8 cellular contexts compared by ENCODE assay signal in genomic region chr12:67069451-67070306, GRCh38.
DNase-seq lines count a peak whose midpoint lies in the region; ATAC-seq and TF ChIP-seq lines count a peak whose summit lies in the region.

No MANE protein-coding gene starts in this region.

- no peaks in the 10 kb centered on the region for H3K36me3 Mint-ChIP-seq in neural crest cell (ENCODE audit: low read depth)

- intact Hi-C loops in vagina (cut with DNase I), result no loop called here

- peak overlapping the region; percentile 62 for H3K4me2 ChIP-seq in fibroblast of lung (ENCODE audit: extremely low read depth, insufficient read depth, low read length)

- H3K27me3 ChIP-seq in fibroblast of lung (ENCODE audit: control insufficient read depth, insufficient read depth, low read length), result peaks cover 25% of the 10 kb centered on the region
- no peaks in the 10 kb centered on the region for H3K27me3 ChIP-seq in vagina

- H2AFZ ChIP-seq in fibroblast of lung (ENCODE audit: low read length), result no peak overlapping the region

- no peak for TF ChIP-seq POLR2A in vagina (IDR thresholded peaks at IDR 0.05)

- H3K27me3 Mint-ChIP-seq in neural crest cell (ENCODE audit: low read depth), result peaks cover 15% of the 10 kb centered on the region

- peaks cover 31% of the 10 kb centered on the region for H3K4me1 Mint-ChIP-seq in neural crest cell

- H3K4me3 ChIP-seq in fibroblast of lung (replicated peaks in 1 of 4; ENCODE audit: control extremely low read depth in 1 of 4, insufficient read depth in 1 of 4, low read depth in 3 of 4, low read length in 4 of 4), result peak overlapping the region in 3 of 4 experiments; percentile 23 to 51 (median 32)
- H3K4me3 ChIP-seq in vagina, result peak overlapping the region; percentile 56 to 71

- no peaks in the 10 kb centered on the region for H4K20me1 ChIP-seq in fibroblast of lung (ENCODE audit: control insufficient read depth, extremely low read depth, insufficient read depth, low read length)

- H3K9me3 Mint-ChIP-seq in neural crest cell, result no peaks in the 10 kb centered on the region

- no peak overlapping the region for H3K9ac ChIP-seq in fibroblast of lung (ENCODE audit: insufficient read depth, low read length)

- H3K4me3 Mint-ChIP-seq in neural crest cell, result peak overlapping the region; percentile 90

- H3K27ac ChIP-seq in fibroblast of lung (ENCODE audit: insufficient read depth, low read length) (no peak overlapping the region), vagina (peak overlapping the region; percentile 61)

- DNase-seq in NCI-H1417 (lab: John Stamatoyannopoulos, UW), result peak in 2 of 3 experiments; percentile 80 to 87
- DNase-seq in NCI-H1417 treated with DMSO at 0.1 percent for 48 hours (lab: John Stamatoyannopoulos, UW), result no peak
- peak; percentile 62 for DNase-seq in NCI-H2171 (lab: John Stamatoyannopoulos, UW)
- peak; percentile 75 for DNase-seq in activated CD8-positive, alpha-beta memory T cell treated with anti-CD3 and anti-CD28 coated beads for 24 hours
- peak in 1 of 2 donors; percentile 39 for DNase-seq in fibroblast of lung (ENCODE audit: low read depth in 2 of 2)
- peak; percentile 57 for DNase-seq in neural crest cell (ENCODE audit: low read depth, low spot score)
- DNase-seq in vagina (ENCODE audit: extremely low spot score in 2 of 2), result no peak

- H3K4me1 ChIP-seq in fibroblast of lung (ENCODE audit: control insufficient read depth, extremely low read depth, insufficient read depth, low read length), result no peaks in the 10 kb centered on the region
- peaks cover 26% of the 10 kb centered on the region for H3K4me1 ChIP-seq in vagina

- ATAC-seq in HG02678 (IDR thresholded peaks at IDR 0.05; ENCODE audit: unreplicated experiment), result peak; percentile 68

- peak overlapping the region; percentile 89 for H3K27ac Mint-ChIP-seq in neural crest cell (ENCODE audit: unreplicated experiment)

- H3K9me3 ChIP-seq in fibroblast of lung (ENCODE audit: control insufficient read depth, insufficient read depth, low read depth, low read length) (no peaks in the 10 kb centered on the region), vagina (no peaks in the 10 kb centered on the region)

- H3K36me3 ChIP-seq in fibroblast of lung (ENCODE audit: control insufficient read depth, insufficient read depth, low read length), result no peaks in the 10 kb centered on the region
- no peaks in the 10 kb centered on the region for H3K36me3 ChIP-seq in vagina

- no peak for TF ChIP-seq CTCF in fibroblast of lung (conservative IDR thresholded peaks at IDR 0.05 in 1 of 2, IDR thresholded peaks at IDR 0.05 in 1 of 2; ENCODE audit: low read depth in 1 of 2, low read length in 2 of 2)
- peak; percentile 32 for TF ChIP-seq CTCF in neural crest cell (conservative IDR thresholded peaks at IDR 0.05)
- no peak for TF ChIP-seq CTCF in vagina (IDR thresholded peaks at IDR 0.05)

- H3K79me2 ChIP-seq in fibroblast of lung (ENCODE audit: control insufficient read depth, insufficient read depth, low read length), result no peaks in the 10 kb centered on the region

Comparison
In these comparisons a context has a peak if more than half of its experiments do, and no peak if none do; other contexts are left out.
1. DNase-seq: peak in NCI-H1417 (2 of 3), NCI-H2171 (single experiment), activated CD8-positive, alpha-beta memory T cell treated with anti-CD3 and anti-CD28 coated beads for 24 hours (single experiment) and neural crest cell (single experiment); none in NCI-H1417 treated with DMSO at 0.1 percent for 48 hours (single experiment) and vagina (0 of 2).